ENCODE assay signal across 12 cellular contexts in the genomic region with DNA sequence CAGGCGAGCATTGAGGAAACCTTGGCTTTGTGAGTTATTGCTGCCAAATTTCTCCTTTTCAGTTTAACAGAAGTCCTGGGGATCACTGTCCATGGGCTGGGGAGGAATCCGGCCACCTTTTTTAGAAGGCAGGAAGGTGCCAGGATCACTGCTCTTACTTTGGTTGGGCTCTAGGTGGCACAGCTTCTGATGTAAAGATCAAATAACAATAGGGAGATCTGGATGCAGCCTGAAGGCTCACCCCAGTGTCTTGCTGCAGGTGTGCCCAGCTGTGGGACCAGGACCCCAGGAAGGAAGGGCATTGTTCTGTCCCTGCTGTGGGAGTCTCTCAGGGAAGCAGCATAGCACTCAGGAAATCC.
DNase-seq lines count a peak whose midpoint lies in the region; ATAC-seq and TF ChIP-seq lines count a peak whose summit lies in the region.
"Had no signal": no experiment of that assay in that cellular context is flagged by ENCODE, and none has a peak within 500 bp of the region (broad histone marks: within the 10 kb centered on the region; RNA-seq: fewer than 3 reads in every experiment).

No MANE protein-coding gene starts in this region.

- no peaks in the 10 kb centered on the region for H3K9me3 Mint-ChIP-seq in activated naive CD8-positive, alpha-beta T cell treated with anti-CD3 and anti-CD28 coated beads, Interleukin-2, amount 50 U/mL, for 24 hours
- H3K9me3 Mint-ChIP-seq: activated CD4-positive, alpha-beta T cell treated with anti-CD3 and anti-CD28 coated beads, Interleukin-2, amount 10 ng/mL, durations not matched to agents 24 days and 14 days had no signal

- DNase-seq in AG04449 (ENCODE audit: low read depth, low spot score) (no peak), LNCaP clone FGC (ENCODE audit: low read depth) (no peak), choroid plexus epithelial cell (ENCODE audit: low read depth) (no peak)
- DNase-seq in activated naive CD8-positive, alpha-beta T cell treated with anti-CD3 and anti-CD28 coated beads, Interleukin-2, amount 50 U/mL, for 24 hours, result no peak
- DNase-seq: activated CD4-positive, alpha-beta T cell treated with anti-CD3 and anti-CD28 coated beads, Interleukin-2, amount 10 ng/mL, durations not matched to agents 24 days and 14 days; Caco-2; MG63 had no signal

- H3K27ac ChIP-seq in muscle layer of duodenum (ENCODE audit: low read length), result peak overlapping the region; percentile 68

- H3K36me3 ChIP-seq in muscle layer of duodenum (ENCODE audit: control insufficient read depth in 1 of 2, insufficient read depth in 2 of 2, low read length in 2 of 2), result no peaks in the 10 kb centered on the region
- H3K36me3 ChIP-seq: MG63 had no signal

- ATAC-seq in GM21390 (IDR thresholded peaks at IDR 0.05; ENCODE audit: unreplicated experiment), result no peak
- no peak for ATAC-seq in HG03521 (IDR thresholded peaks at IDR 0.05; ENCODE audit: unreplicated experiment)
- ATAC-seq in activated naive CD8-positive, alpha-beta T cell treated with anti-CD3 and anti-CD28 coated beads, Interleukin-2, amount 50 U/mL, for 24 hours, result no peak
- no peak for ATAC-seq in HG02885 (IDR thresholded peaks at IDR 0.05; ENCODE audit: poor library complexity, unreplicated experiment)

- H3K4me3 ChIP-seq in AG04449 (ENCODE audit: low read depth, low read length) (no peak overlapping the region), LNCaP clone FGC (ENCODE audit: low read depth, low read length) (no peak overlapping the region), choroid plexus epithelial cell (ENCODE audit: low read depth, low read length) (no peak overlapping the region), muscle layer of duodenum (ENCODE audit: low read depth in 1 of 2, low read length in 2 of 2) (no peak overlapping the region)
- H3K4me3 ChIP-seq: MG63 had no signal

- peaks cover 37 to 81% of the 10 kb centered on the region in 2 donors for H3K4me1 ChIP-seq in muscle layer of duodenum (ENCODE audit: control insufficient read depth in 1 of 2, insufficient read depth in 2 of 2, low read length in 2 of 2)
- H3K4me1 ChIP-seq: Caco-2 had no signal

- H3K4me3 Mint-ChIP-seq in activated naive CD8-positive, alpha-beta T cell treated with anti-CD3 and anti-CD28 coated beads, Interleukin-2, amount 50 U/mL, for 24 hours, result no peak overlapping the region
- H3K4me3 Mint-ChIP-seq: activated CD4-positive, alpha-beta T cell treated with anti-CD3 and anti-CD28 coated beads, Interleukin-2, amount 10 ng/mL, durations not matched to agents 24 days and 14 days; activated naive CD8-positive, alpha-beta T cell had no signal

- POLR2A ChIA-PET in AG04449 (lab: Yijun Ruan, JAX), result no interaction called here

- H3K27me3 ChIP-seq in muscle layer of duodenum (ENCODE audit: low read depth, low read length), result no peaks in the 10 kb centered on the region
- H3K27me3 ChIP-seq: MG63 had no signal

- no peaks in the 10 kb centered on the region for H3K4me1 Mint-ChIP-seq in activated naive CD8-positive, alpha-beta T cell treated with anti-CD3 and anti-CD28 coated beads, Interleukin-2, amount 50 U/mL, for 24 hours
- H3K4me1 Mint-ChIP-seq: activated CD4-positive, alpha-beta T cell treated with anti-CD3 and anti-CD28 coated beads, Interleukin-2, amount 10 ng/mL, durations not matched to agents 24 days and 14 days had no signal

- H3K36me3 Mint-ChIP-seq in activated naive CD8-positive, alpha-beta T cell treated with anti-CD3 and anti-CD28 coated beads, Interleukin-2, amount 50 U/mL, for 24 hours (ENCODE audit: low read depth), result no peaks in the 10 kb centered on the region
- H3K36me3 Mint-ChIP-seq: activated naive CD8-positive, alpha-beta T cell had no signal

- peaks cover 2% of the 10 kb centered on the region for H3K27me3 Mint-ChIP-seq in activated naive CD8-positive, alpha-beta T cell treated with anti-CD3 and anti-CD28 coated beads, Interleukin-2, amount 50 U/mL, for 24 hours
- H3K27me3 Mint-ChIP-seq: activated naive CD8-positive, alpha-beta T cell had no signal

- TF ChIP-seq CTCF in AG04449 (IDR thresholded peaks at IDR 0.05; ENCODE audit: insufficient read depth, low read length, missing control alignments), result peak; percentile 8
- TF ChIP-seq CTCF in LNCaP clone FGC (IDR thresholded peaks at IDR 0.05; ENCODE audit: control insufficient read depth, extremely low read depth, insufficient read depth), result peak; percentile 52
- TF ChIP-seq CTCF in choroid plexus epithelial cell (conservative IDR thresholded peaks at IDR 0.05; ENCODE audit: low read depth, low read length), result peak; percentile 32

- CTCF ChIA-PET in AG04449 (lab: Yijun Ruan, JAX), result interaction anchor here (1.3 to 2.1 kb wide), 8 partner anchors 8 to 269 kb away, joined by 3 to 5 read pairs (median 4); no protein-coding TSS in a partner anchor

- H3K27ac Mint-ChIP-seq in activated naive CD8-positive, alpha-beta T cell treated with anti-CD3 and anti-CD28 coated beads, Interleukin-2, amount 50 U/mL, for 24 hours, result no peak overlapping the region
- H3K27ac Mint-ChIP-seq: activated CD4-positive, alpha-beta T cell treated with anti-CD3 and anti-CD28 coated beads, Interleukin-2, amount 10 ng/mL, durations not matched to agents 24 days and 14 days; activated naive CD8-positive, alpha-beta T cell had no signal

- no peaks in the 10 kb centered on the region for H3K9me3 ChIP-seq in muscle layer of duodenum (ENCODE audit: control insufficient read depth in 1 of 2, low read length in 2 of 2)
- H3K9me3 ChIP-seq: Caco-2, MG63 had no signal
